In the genomic region with DNA sequence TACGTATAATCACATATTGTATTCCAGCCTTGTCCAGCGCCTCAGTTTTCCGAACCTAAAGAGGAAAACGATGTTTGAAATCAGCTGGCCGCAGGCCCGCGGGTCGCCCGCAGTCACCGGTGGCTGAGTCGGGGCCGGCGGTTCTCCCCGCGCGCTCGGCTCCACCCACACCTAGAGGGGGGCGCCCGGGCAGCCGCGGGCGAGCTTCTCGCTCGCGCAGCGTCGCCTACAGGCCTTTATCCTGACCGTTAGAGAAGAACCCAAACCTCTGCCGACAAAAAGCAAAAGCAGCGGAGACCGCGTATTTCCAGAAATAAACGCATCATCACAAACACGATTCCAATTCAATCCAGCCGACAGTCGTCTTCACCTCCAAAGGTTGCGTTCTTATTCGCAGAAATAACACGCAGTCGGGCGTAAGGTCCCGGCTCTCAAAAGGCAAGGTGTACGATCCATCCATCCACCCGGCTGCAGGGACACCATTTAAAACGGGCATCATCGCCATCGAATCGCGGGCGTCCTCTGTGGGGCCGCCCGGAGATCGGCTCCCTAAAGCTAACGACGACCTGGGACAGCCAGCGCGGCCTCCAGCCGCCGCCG, we compare ENCODE assay signal across 1 cellular context.
A peak's percentile ranks its signal among the peaks of the same experiment; 100 is the strongest.
TF ChIP-seq lines count a peak whose summit lies in the region.

No MANE protein-coding gene starts in this region.

TF ChIP-seq in HepG2, 621 proteins besides CTCF, POLR2A, EP300 and RAD21 (continued from another document and continues in another):
- TF ChIP-seq E2F1 (CRISPR knock-in tag; IDR thresholded peaks at IDR 0.05) (peak; percentile 55; the same call in 1 of the 2 replicates), GABPA (IDR thresholded peaks at IDR 0.05; ENCODE audit: low read depth, low read length) (no peak), GABPA (CRISPR knock-in tag; IDR thresholded peaks at IDR 0.05; ENCODE audit: low read depth) (peak; percentile 28; the same call in 1 of the 2 replicates), SIN3B (IDR thresholded peaks at IDR 0.05; ENCODE audit: low read length) (0 out of 2 replicates have a peak, but pooled peaks have one; percentile 30), SPEN (CRISPR knock-in tag; IDR thresholded peaks at IDR 0.05; ENCODE audit: low read depth) (0 out of 2 replicates have a peak, but pooled peaks have one; percentile 8), ZBTB3 (CRISPR knock-in tag; IDR thresholded peaks at IDR 0.05; ENCODE audit: borderline replicate concordance, low read depth) (0 out of 2 replicates have a peak, but pooled peaks have one; percentile 31), ZFP37 (CRISPR knock-in tag; IDR thresholded peaks at IDR 0.05; ENCODE audit: borderline replicate concordance) (0 out of 2 replicates have a peak, but pooled peaks have one; percentile 45), ZNF670 (CRISPR knock-in tag; IDR thresholded peaks at IDR 0.05; ENCODE audit: borderline replicate concordance) (peak; percentile 83), ZSCAN31 (CRISPR knock-in tag; IDR thresholded peaks at IDR 0.05; ENCODE audit: low read depth) (peak; percentile 34; the same call in 1 of the 2 replicates), NFKBIZ (CRISPR knock-in tag; IDR thresholded peaks at IDR 0.05) (no peak), ZNF7 (CRISPR knock-in tag; IDR thresholded peaks at IDR 0.05) (no peak), ZNF138 (CRISPR knock-in tag; IDR thresholded peaks at IDR 0.05; ENCODE audit: low read depth) (0 out of 2 replicates have a peak, but pooled peaks have one; percentile 4), ZNF790 (CRISPR knock-in tag; IDR thresholded peaks at IDR 0.05; ENCODE audit: borderline replicate concordance) (0 out of 2 replicates have a peak, but pooled peaks have one; percentile 78), HNRNPLL (IDR thresholded peaks at IDR 0.05; ENCODE audit: low read depth, low read length, poor library complexity, severe bottlenecking) (peak; percentile 61), SRSF9 (IDR thresholded peaks at IDR 0.05; ENCODE audit: borderline replicate concordance, insufficient read depth, low read depth, low read length, poor library complexity, severe bottlenecking) (no peak), NFRKB (IDR thresholded peaks at IDR 0.05) (no peak), ARNT2 (CRISPR knock-in tag; IDR thresholded peaks at IDR 0.05; ENCODE audit: low read depth) (0 out of 2 replicates have a peak, but pooled peaks have one; percentile 7), NRL (CRISPR knock-in tag; IDR thresholded peaks at IDR 0.05; ENCODE audit: borderline replicate concordance) (peak; percentile 74; the same call in 1 of the 2 replicates), KMT2B (CRISPR knock-in tag; IDR thresholded peaks at IDR 0.05) (peak; percentile 60; the same call in 1 of the 2 replicates), IKZF5 (CRISPR knock-in tag; IDR thresholded peaks at IDR 0.05) (no peak), NR2F2 (IDR thresholded peaks at IDR 0.05; ENCODE audit: borderline replicate concordance, low read depth) (no peak), ZNF317 (CRISPR knock-in tag; IDR thresholded peaks at IDR 0.05) (0 out of 2 replicates have a peak, but pooled peaks have one; percentile 35), ZNF746 (CRISPR knock-in tag; IDR thresholded peaks at IDR 0.05) (peak; percentile 29; the same call in 1 of the 2 replicates), ZNF891 (CRISPR knock-in tag; IDR thresholded peaks at IDR 0.05) (peak; percentile 83), HOXD1 (CRISPR knock-in tag; IDR thresholded peaks at IDR 0.05) (no peak), HNRNPUL1 (IDR thresholded peaks at IDR 0.05; ENCODE audit: low read depth, low read length) (no peak), POGZ (CRISPR knock-in tag; IDR thresholded peaks at IDR 0.05) (peak; percentile 31; the same call in 1 of the 2 replicates), ZZZ3 (CRISPR knock-in tag; IDR thresholded peaks at IDR 0.05; ENCODE audit: borderline replicate concordance) (no peak), SP1 (IDR thresholded peaks at IDR 0.05) (no peak), SP1 (CRISPR knock-in tag; IDR thresholded peaks at IDR 0.05) (no peak), JDP2 (CRISPR knock-in tag; IDR thresholded peaks at IDR 0.05; ENCODE audit: borderline replicate concordance) (no peak), ZNF460 (CRISPR knock-in tag; IDR thresholded peaks at IDR 0.05; ENCODE audit: borderline replicate concordance) (no peak), SRY (CRISPR knock-in tag; IDR thresholded peaks at IDR 0.05) (peak; percentile 54; the same call in 1 of the 2 replicates), ESRRA (CRISPR knock-in tag; IDR thresholded peaks at IDR 0.05; ENCODE audit: low read depth) (0 out of 2 replicates have a peak, but pooled peaks have one; percentile 11), NFE2 (CRISPR knock-in tag; IDR thresholded peaks at IDR 0.05) (no peak), ZNF343 (CRISPR knock-in tag; IDR thresholded peaks at IDR 0.05) (0 out of 2 replicates have a peak, but pooled peaks have one; percentile 36), ZNF503 (CRISPR knock-in tag; IDR thresholded peaks at IDR 0.05) (0 out of 2 replicates have a peak, but pooled peaks have one; percentile 38), SATB2 (CRISPR knock-in tag; IDR thresholded peaks at IDR 0.05) (0 out of 2 replicates have a peak, but pooled peaks have one; percentile 72), ZNF557 (CRISPR knock-in tag; IDR thresholded peaks at IDR 0.05) (0 out of 2 replicates have a peak, but pooled peaks have one; percentile 54), BRCA1 (CRISPR knock-in tag; IDR thresholded peaks at IDR 0.05) (peak; percentile 52; the same call in 1 of the 2 replicates), FOXP4 (CRISPR knock-in tag; IDR thresholded peaks at IDR 0.05) (no peak), SAP130 (CRISPR knock-in tag; IDR thresholded peaks at IDR 0.05; ENCODE audit: low read depth) (peak; percentile 53), HINFP (CRISPR knock-in tag; IDR thresholded peaks at IDR 0.05; ENCODE audit: low read depth) (0 out of 2 replicates have a peak, but pooled peaks have one; percentile 23), XBP1 (CRISPR knock-in tag; IDR thresholded peaks at IDR 0.05) (0 out of 2 replicates have a peak, but pooled peaks have one; percentile 20), MED1 (CRISPR knock-in tag; IDR thresholded peaks at IDR 0.05) (peak; percentile 33; the same call in 1 of the 2 replicates), PHF8 (CRISPR knock-in tag; IDR thresholded peaks at IDR 0.05) (no peak)
- TF ChIP-seq, protein P1, sequence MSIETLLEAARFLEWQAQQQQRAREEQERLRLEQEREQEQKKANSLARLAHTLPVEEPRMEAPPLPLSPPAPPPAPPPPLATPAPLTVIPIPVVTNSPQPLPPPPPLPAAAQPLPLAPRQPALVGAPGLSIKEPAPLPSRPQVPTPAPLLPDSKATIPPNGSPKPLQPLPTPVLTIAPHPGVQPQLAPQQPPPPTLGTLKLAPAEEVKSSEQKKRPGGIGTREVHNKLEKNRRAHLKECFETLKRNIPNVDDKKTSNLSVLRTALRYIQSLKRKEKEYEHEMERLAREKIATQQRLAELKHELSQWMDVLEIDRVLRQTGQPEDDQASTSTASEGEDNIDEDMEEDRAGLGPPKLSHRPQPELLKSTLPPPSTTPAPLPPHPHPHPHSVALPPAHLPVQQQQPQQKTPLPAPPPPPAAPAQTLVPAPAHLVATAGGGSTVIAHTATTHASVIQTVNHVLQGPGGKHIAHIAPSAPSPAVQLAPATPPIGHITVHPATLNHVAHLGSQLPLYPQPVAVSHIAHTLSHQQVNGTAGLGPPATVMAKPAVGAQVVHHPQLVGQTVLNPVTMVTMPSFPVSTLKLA (IDR thresholded peaks at IDR 0.05): no peak
- TF ChIP-seq, protein P2, sequence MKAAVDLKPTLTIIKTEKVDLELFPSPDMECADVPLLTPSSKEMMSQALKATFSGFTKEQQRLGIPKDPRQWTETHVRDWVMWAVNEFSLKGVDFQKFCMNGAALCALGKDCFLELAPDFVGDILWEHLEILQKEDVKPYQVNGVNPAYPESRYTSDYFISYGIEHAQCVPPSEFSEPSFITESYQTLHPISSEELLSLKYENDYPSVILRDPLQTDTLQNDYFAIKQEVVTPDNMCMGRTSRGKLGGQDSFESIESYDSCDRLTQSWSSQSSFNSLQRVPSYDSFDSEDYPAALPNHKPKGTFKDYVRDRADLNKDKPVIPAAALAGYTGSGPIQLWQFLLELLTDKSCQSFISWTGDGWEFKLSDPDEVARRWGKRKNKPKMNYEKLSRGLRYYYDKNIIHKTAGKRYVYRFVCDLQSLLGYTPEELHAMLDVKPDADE (CRISPR knock-in tag; IDR thresholded peaks at IDR 0.05): no peak
- TF ChIP-seq, protein P3, sequence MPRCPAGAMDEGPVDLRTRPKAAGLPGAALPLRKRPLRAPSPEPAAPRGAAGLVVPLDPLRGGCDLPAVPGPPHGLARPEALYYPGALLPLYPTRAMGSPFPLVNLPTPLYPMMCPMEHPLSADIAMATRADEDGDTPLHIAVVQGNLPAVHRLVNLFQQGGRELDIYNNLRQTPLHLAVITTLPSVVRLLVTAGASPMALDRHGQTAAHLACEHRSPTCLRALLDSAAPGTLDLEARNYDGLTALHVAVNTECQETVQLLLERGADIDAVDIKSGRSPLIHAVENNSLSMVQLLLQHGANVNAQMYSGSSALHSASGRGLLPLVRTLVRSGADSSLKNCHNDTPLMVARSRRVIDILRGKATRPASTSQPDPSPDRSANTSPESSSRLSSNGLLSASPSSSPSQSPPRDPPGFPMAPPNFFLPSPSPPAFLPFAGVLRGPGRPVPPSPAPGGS (CRISPR knock-in tag; IDR thresholded peaks at IDR 0.05): 0 out of 2 replicates have a peak, but pooled peaks have one; percentile 9
